ENCODE assay signal across 8 cellular contexts in the genomic region with DNA sequence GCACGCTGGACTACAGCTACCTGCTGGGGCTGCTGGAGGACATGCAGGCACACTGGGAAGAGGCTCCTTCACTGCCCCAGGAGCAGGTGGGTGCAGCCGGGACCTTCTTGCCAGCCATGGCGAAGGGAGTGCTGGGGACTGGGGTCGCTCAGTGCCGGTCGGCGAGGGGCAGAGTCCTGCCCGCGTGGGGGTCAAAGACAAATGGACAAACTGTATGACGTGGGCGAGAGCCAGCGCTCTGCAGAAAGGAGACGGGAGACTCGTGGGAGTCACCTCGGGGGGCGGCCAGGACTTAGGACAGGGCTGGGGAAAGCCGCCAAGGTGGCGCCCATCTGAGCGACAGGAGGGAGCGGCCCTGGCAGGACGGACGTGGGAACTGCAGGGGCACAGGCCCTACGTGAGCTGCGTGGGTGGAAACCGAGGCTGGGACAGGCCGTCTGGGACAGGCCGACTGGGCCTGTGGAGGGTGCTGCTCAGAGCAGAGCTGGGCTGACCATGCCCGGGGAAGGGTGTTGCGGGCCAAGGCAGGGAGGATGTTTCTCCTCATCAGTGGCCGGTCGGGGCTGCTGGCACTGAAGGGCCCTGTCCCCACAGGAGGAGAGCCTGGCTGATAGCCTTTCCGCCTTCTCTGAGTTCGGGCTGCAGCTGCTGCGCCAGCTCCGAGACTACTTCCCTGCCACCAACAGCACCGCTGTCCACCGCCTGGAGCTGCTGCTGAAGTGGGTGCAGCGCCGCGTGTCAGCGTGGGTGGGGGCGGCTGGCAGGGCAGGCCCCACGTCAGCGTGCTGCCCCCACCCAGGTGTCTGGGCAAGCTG. TPM values are rescaled to one million over a fixed set of nuclear protein-coding genes. Genes with fewer than 3 reads are reported as not detected.
DNase-seq lines count a peak whose midpoint lies in the region; ATAC-seq and TF ChIP-seq lines count a peak whose summit lies in the region.

No MANE protein-coding gene starts in this region.

- H3K4me1 Mint-ChIP-seq in activated naive CD4-positive, alpha-beta T cell treated with anti-CD3 and anti-CD28 coated beads, Interleukin-2, amount 10 ng/mL, durations not matched to agents 7 days and 5 days, result peaks cover 21% of the 10 kb centered on the region
- peaks cover 8% of the 10 kb centered on the region for H3K4me1 Mint-ChIP-seq in type B pancreatic cell (ENCODE audit: unreplicated experiment)

- peak overlapping the region; percentile 22; the same call in 1 of the 2 replicates for H3K27ac ChIP-seq in VCaP

- CTCF ChIA-PET in activated naive CD4-positive, alpha-beta T cell treated with anti-CD3 and anti-CD28 coated beads, Interleukin-2, amount 10 ng/mL, durations not matched to agents 7 days and 5 days (lab: Charles Lee), result interaction anchor here (1.0 to 1.1 kb wide), 2 partner anchors 13 to 22 kb away, joined by 3 read pairs; no protein-coding TSS in a partner anchor

- peak overlapping the region; percentile 68 for H3K4me3 Mint-ChIP-seq in activated naive CD4-positive, alpha-beta T cell treated with anti-CD3 and anti-CD28 coated beads, Interleukin-2, amount 10 ng/mL, durations not matched to agents 7 days and 5 days
- peak overlapping the region; percentile 78 for H3K4me3 Mint-ChIP-seq in type B pancreatic cell

- peaks cover 15% of the 10 kb centered on the region for H3K27me3 Mint-ChIP-seq in activated naive CD4-positive, alpha-beta T cell treated with anti-CD3 and anti-CD28 coated beads, Interleukin-2, amount 10 ng/mL, durations not matched to agents 7 days and 5 days
- peaks cover 6% of the 10 kb centered on the region for H3K27me3 Mint-ChIP-seq in type B pancreatic cell

- H3K9me3 Mint-ChIP-seq in activated naive CD4-positive, alpha-beta T cell treated with anti-CD3 and anti-CD28 coated beads, Interleukin-2, amount 10 ng/mL, durations not matched to agents 7 days and 5 days, result no peaks in the 10 kb centered on the region
- H3K9me3 Mint-ChIP-seq in activated naive CD4-positive, alpha-beta T cell treated with anti-CD3 and anti-CD28 coated beads, Interleukin-2, amount 50 U/mL, for 72 hours, result no peaks in the 10 kb centered on the region
- no peaks in the 10 kb centered on the region for H3K9me3 Mint-ChIP-seq in type B pancreatic cell

- intact Hi-C loops in left colon (cut with DNase I, micrococcal nuclease), result no loop called here

- H3K27ac Mint-ChIP-seq in activated naive CD4-positive, alpha-beta T cell treated with anti-CD3 and anti-CD28 coated beads, Interleukin-2, amount 10 ng/mL, durations not matched to agents 7 days and 5 days, result peak overlapping the region; percentile 4
- peak overlapping the region in 1 of 2 donors; percentile 43 for H3K27ac Mint-ChIP-seq in activated naive CD4-positive, alpha-beta T cell treated with anti-CD3 and anti-CD28 coated beads, Interleukin-2, amount 50 U/mL, for 72 hours
- H3K27ac Mint-ChIP-seq in type B pancreatic cell, result peak overlapping the region; percentile 75

- DNase-seq in activated naive CD4-positive, alpha-beta T cell treated with anti-CD3 and anti-CD28 coated beads, Interleukin-2, amount 10 ng/mL, durations not matched to agents 7 days and 5 days, result no peak
- no peak for DNase-seq in activated naive CD4-positive, alpha-beta T cell treated with anti-CD3 and anti-CD28 coated beads, Interleukin-2, amount 50 U/mL, for 72 hours (ENCODE audit: low spot score in 2 of 2)
- peak in 1 of 2 donors; percentile 47 for DNase-seq in left colon
- no peak for DNase-seq in type B pancreatic cell (ENCODE audit: extremely low spot score, unreplicated experiment)
- no peak for DNase-seq in SW480 (ENCODE audit: low spot score)
- no peak for DNase-seq in NCI-H748 treated with DMSO at 0.1 percent for 48 hours (lab: John Stamatoyannopoulos, UW)

- H3K36me3 Mint-ChIP-seq in activated naive CD4-positive, alpha-beta T cell treated with anti-CD3 and anti-CD28 coated beads, Interleukin-2, amount 10 ng/mL, durations not matched to agents 7 days and 5 days, result no peaks in the 10 kb centered on the region
- no peaks in the 10 kb centered on the region for H3K36me3 Mint-ChIP-seq in activated naive CD4-positive, alpha-beta T cell treated with anti-CD3 and anti-CD28 coated beads, Interleukin-2, amount 50 U/mL, for 72 hours
- no peaks in the 10 kb centered on the region for H3K36me3 Mint-ChIP-seq in type B pancreatic cell

- TF ChIP-seq CTCF in VCaP (conservative IDR thresholded peaks at IDR 0.05) (no peak), type B pancreatic cell (conservative IDR thresholded peaks at IDR 0.05) (no peak)

- no peak for ATAC-seq in activated naive CD4-positive, alpha-beta T cell treated with anti-CD3 and anti-CD28 coated beads, Interleukin-2, amount 50 U/mL, for 72 hours
- ATAC-seq in left colon, result peak; percentile 22
- ATAC-seq in GM18861 (IDR thresholded peaks at IDR 0.05; ENCODE audit: unreplicated experiment), result no peak

RNA-seq across cellular contexts. Expression of a gene that starts 8.0 kb away (rescaled TPM):
- total RNA-seq in activated naive CD4-positive, alpha-beta T cell treated with anti-CD3 and anti-CD28 coated beads, Interleukin-2, amount 50 U/mL, for 72 hours, result 10 to 100 TPM; 34.4 to 50.8 TPM
- total RNA-seq in left colon (10 to 100 TPM; 50.7 to 54.4 TPM), type B pancreatic cell (ENCODE audit: low replicate concordance) (53.1 and 54.0 TPM in 2 replicates)

RNA-seq across cellular contexts. Expression of a gene that starts 8.1 kb away (rescaled TPM):
- total RNA-seq in activated naive CD4-positive, alpha-beta T cell treated with anti-CD3 and anti-CD28 coated beads, Interleukin-2, amount 50 U/mL, for 72 hours, result 10 to 100 TPM; 21.7 to 25.4 TPM
- 10 to 100 TPM; 57.6 to 61.8 TPM for total RNA-seq in left colon
- total RNA-seq in type B pancreatic cell (ENCODE audit: low replicate concordance), result 55.6 and 68.5 TPM in 2 replicates

RNA-seq across cellular contexts. Expression of a gene that starts 10.2 kb away (rescaled TPM):
- 1 to 10 TPM in 1 of 2 donors, under 1 TPM in 1; 0.34 to 1.9 TPM for total RNA-seq in activated naive CD4-positive, alpha-beta T cell treated with anti-CD3 and anti-CD28 coated beads, Interleukin-2, amount 50 U/mL, for 72 hours
- total RNA-seq in left colon (10 to 100 TPM in 1 of 2 donors, 1 to 10 TPM in 1; 7.5 to 12.3 TPM), type B pancreatic cell (ENCODE audit: low replicate concordance) (5.0 and 6.9 TPM in 2 replicates)

RNA-seq across cellular contexts. Expression of a gene that starts 34.2 kb away (rescaled TPM):
- 100 to 1,000 TPM; 205 to 246 TPM for total RNA-seq in activated naive CD4-positive, alpha-beta T cell treated with anti-CD3 and anti-CD28 coated beads, Interleukin-2, amount 50 U/mL, for 72 hours
- total RNA-seq in left colon (10 to 100 TPM; 76.6 to 87.1 TPM), type B pancreatic cell (ENCODE audit: low replicate concordance) (157 and 170 TPM in 2 replicates)
